8 cellular contexts compared by ENCODE assay signal in genomic region chr7:131507592-131508331, GRCh38. TPM values are rescaled to one million over a fixed set of nuclear protein-coding genes. Genes with fewer than 3 reads are reported as not detected.
DNase-seq lines count a peak whose midpoint lies in the region; ATAC-seq and TF ChIP-seq lines count a peak whose summit lies in the region.

No MANE protein-coding gene starts in this region.

- H3K36me3 ChIP-seq in HAP-1 (replicated peaks) (peaks cover 63% of the 10 kb centered on the region), left ventricle myocardium inferior (peaks cover 63% of the 10 kb centered on the region)

- peaks cover 21 to 29% (median 24%) of the 10 kb centered on the region in 3 donors for H3K4me1 Mint-ChIP-seq in T-cell

- peak; percentile 84 to 88 (median 86) for ATAC-seq in T-cell (replicated peaks in 1 of 4)
- no peak for ATAC-seq in HG02588 (IDR thresholded peaks at IDR 0.05; ENCODE audit: unreplicated experiment)

- peak overlapping the region in 1 of 3 donors; percentile 28 for H3K4me3 Mint-ChIP-seq in T-cell

- peak; percentile 96 for TF ChIP-seq CTCF in left ventricle myocardium inferior (IDR thresholded peaks at IDR 0.05; ENCODE audit: borderline replicate concordance)

- H3K9me3 ChIP-seq in HAP-1 (no peaks in the 10 kb centered on the region), left ventricle myocardium inferior (replicated peaks) (no peaks in the 10 kb centered on the region)

- peak; percentile 77 for DNase-seq in EH (ENCODE audit: low read depth)
- peak; percentile 69 to 89 for DNase-seq in HAP-1 (ENCODE audit: low spot score in 2 of 2)
- peak; percentile 59 for DNase-seq in NCI-H1105 (lab: John Stamatoyannopoulos, UW)
- DNase-seq in T-cell = peak; percentile 45 to 82 (median 74)
- DNase-seq in activated naive CD8-positive, alpha-beta T cell treated with anti-CD3 and anti-CD28 coated beads, Interleukin-2, amount 50 U/mL, for 16 hours (ENCODE audit: low read depth, low spot score) = peak; percentile 66
- DNase-seq in left ventricle myocardium inferior = peak; percentile 87
- DNase-seq in retina = peak; percentile 86

- intact Hi-C loops in left ventricle myocardium inferior (cut with micrococcal nuclease) = loop anchor here (5.0 kb wide), 1 partner anchor 145 kb away; no protein-coding TSS in a partner anchor

- POLR2A ChIA-PET in T-cell (lab: Charles Lee) = no interaction called here

- in situ Hi-C loops in HAP-1 (cut with MboI; ENCODE audit: low sequenced_read_pairs) = no loop called here

- H3K4me3 ChIP-seq in HAP-1 (no peak overlapping the region), left ventricle myocardium inferior (peak overlapping the region; percentile 33)

- H3K4me1 ChIP-seq in HAP-1 = no peaks in the 10 kb centered on the region; the same call in 1 of the 2 replicates
- H3K4me1 ChIP-seq in left ventricle myocardium inferior = peaks cover 74% of the 10 kb centered on the region

- H3K27ac Mint-ChIP-seq in T-cell = no peak overlapping the region

- H3K9me3 Mint-ChIP-seq in T-cell = no peaks in the 10 kb centered on the region

- H3K27me3 Mint-ChIP-seq in T-cell = peaks cover 9 to 13% of the 10 kb centered on the region in 2 donors

- no peaks in the 10 kb centered on the region for H3K27me3 ChIP-seq in HAP-1 (ENCODE audit: low read depth)
- no peaks in the 10 kb centered on the region for H3K27me3 ChIP-seq in left ventricle myocardium inferior (ENCODE audit: low read depth)

- CTCF ChIA-PET in T-cell (lab: Charles Lee) = interaction anchor here (0.9 to 1.3 kb wide), 3 partner anchors 9 to 147 kb away, joined by 3 to 5 read pairs (median 4); no protein-coding TSS in a partner anchor

- peak overlapping the region; percentile 57 for H3K27ac ChIP-seq in left ventricle myocardium inferior (replicated peaks)

- no peaks in the 10 kb centered on the region for H3K36me3 Mint-ChIP-seq in T-cell

RNA-seq across cellular contexts. Expression of gene PODXL, which starts 48.7 kb away (rescaled TPM):
- total RNA-seq in T-cell (1 to 10 TPM in 3 of 5 donors, under 1 TPM in 2; 0.63 to 2.6 (median 1.5) TPM), left ventricle myocardium inferior (67.4 TPM)

Comparison
In these comparisons a context has a peak if more than half of its experiments do, and no peak if none do; other contexts are left out.
1. RNA of gene PODXL, which starts 48.7 kb away (total RNA-seq): 67.4 TPM in left ventricle myocardium inferior (single experiment); 0.63 to 2.6 TPM in T-cell; every median in the first group is over 10 times any median in the second.
2. Peak in every context shown above with its lines, with median percentiles within 50 percentile points of each other: DNase-seq.